Comparison of ENCODE assay signal across 1 cellular context in the genomic region with DNA sequence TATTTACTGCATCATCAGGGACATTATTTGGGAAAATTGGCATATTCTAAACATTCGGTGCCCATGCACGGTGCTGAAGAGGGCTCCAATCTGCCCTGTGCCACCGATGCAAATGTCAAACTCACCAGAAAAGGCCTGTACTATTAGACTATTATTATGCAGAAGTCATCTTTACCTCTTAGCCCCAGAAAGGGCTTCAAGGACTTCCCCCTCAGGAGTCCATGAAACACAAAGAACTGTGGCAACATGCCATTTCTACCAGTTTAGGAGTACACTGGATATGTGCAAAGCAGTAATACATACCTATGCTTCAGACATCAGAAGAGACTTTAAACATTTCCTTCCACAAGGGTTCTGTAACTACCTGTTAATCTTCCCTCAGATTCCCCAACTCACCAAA.
TF ChIP-seq lines count a peak whose summit lies in the region.

No MANE protein-coding gene starts in this region.

TF ChIP-seq in H1, 55 proteins besides CTCF, POLR2A, EP300 and RAD21:
- TF ChIP-seq KDM1A (IDR thresholded peaks at IDR 0.05; ENCODE audit: borderline replicate concordance, low read length) (no peak), RFX5 (IDR thresholded peaks at IDR 0.05; ENCODE audit: borderline replicate concordance, low read depth, low read length) (no peak), SP4 (IDR thresholded peaks at IDR 0.05; ENCODE audit: low read length) (no peak), HDAC2 (IDR thresholded peaks at IDR 0.05; ENCODE audit: borderline replicate concordance in 1 of 2, low read depth in 2 of 2, low read length in 2 of 2) (no peak), TAF1 (IDR thresholded peaks at IDR 0.05; ENCODE audit: low read depth, low read length) (no peak), SUZ12 (IDR thresholded peaks at IDR 0.05; ENCODE audit: low read length) (no peak), MAFK (IDR thresholded peaks at IDR 0.05; ENCODE audit: low read depth, low read length) (no peak), ZNF274 (IDR thresholded peaks at IDR 0.05; ENCODE audit: borderline replicate concordance, extremely low read depth, low read length) (no peak), YY1 (IDR thresholded peaks at IDR 0.05; ENCODE audit: low read depth, low read length) (no peak), NANOG (IDR thresholded peaks at IDR 0.05; ENCODE audit: insufficient read depth, low read depth, low read length, poor library complexity, severe bottlenecking) (no peak), SP2 (IDR thresholded peaks at IDR 0.05; ENCODE audit: low read length) (no peak), JUN (IDR thresholded peaks at IDR 0.05; ENCODE audit: low read depth, low read length) (no peak), JUND (IDR thresholded peaks at IDR 0.05; ENCODE audit: low read length) (no peak)
- TF ChIP-seq, protein P1, sequence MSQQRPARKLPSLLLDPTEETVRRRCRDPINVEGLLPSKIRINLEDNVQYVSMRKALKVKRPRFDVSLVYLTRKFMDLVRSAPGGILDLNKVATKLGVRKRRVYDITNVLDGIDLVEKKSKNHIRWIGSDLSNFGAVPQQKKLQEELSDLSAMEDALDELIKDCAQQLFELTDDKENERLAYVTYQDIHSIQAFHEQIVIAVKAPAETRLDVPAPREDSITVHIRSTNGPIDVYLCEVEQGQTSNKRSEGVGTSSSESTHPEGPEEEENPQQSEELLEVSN (IDR thresholded peaks at IDR 0.05), result no peak
- TF ChIP-seq, protein P2, sequence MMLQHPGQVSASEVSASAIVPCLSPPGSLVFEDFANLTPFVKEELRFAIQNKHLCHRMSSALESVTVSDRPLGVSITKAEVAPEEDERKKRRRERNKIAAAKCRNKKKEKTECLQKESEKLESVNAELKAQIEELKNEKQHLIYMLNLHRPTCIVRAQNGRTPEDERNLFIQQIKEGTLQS (IDR thresholded peaks at IDR 0.05; ENCODE audit: insufficient read depth, low read depth, low read length), result no peak
- TF ChIP-seq, protein P3, sequence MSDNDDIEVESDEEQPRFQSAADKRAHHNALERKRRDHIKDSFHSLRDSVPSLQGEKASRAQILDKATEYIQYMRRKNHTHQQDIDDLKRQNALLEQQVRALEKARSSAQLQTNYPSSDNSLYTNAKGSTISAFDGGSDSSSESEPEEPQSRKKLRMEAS (IDR thresholded peaks at IDR 0.05), result no peak
